In the genomic region with DNA sequence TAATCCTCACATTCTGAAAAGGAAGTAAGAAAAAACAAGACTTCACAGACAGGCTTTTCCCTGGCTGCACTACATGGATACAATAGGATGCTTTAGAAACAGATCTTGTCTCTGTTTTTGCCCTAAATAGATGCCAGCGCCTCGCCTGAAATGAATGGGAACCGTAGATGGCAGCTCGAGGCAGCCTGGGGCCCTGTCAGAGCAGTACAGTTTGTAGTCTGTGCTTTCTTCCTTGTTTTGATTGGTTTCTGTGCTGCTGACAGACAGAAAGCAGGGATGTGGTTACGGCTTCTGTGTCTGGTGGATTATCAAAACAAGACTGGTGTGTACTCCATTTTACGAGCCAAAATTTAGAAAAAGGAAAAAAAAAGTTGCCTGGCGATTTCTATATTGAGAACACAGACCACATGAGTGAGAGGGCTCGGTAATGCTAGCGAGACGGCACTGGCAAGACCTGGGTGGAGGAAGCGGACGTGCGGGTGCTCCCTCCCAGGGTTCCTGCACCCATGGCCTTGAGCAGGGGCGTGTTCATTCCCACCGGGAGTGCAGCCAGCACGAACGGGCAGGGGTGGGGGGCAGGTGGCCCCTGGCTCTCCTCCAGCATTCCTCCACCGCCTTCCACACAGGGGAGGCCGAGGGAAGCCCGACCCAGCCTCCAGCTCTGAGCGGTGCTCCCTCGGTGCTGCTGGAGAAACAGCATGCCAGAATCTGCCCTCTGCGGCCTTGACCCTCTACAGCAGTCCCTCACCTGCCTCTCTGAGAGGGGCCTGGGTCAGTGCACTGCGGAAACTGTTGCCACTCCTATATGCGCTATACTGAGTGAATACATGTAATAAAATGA, we compare ENCODE assay signal across 8 cellular contexts.
DNase-seq lines count a peak whose midpoint lies in the region; ATAC-seq and TF ChIP-seq lines count a peak whose summit lies in the region.

No MANE protein-coding gene starts in this region.

- H3K27ac ChIP-seq in muscle layer of duodenum (ENCODE audit: low read length) (peak overlapping the region; percentile 88), tibial artery (peak overlapping the region; percentile 84 to 87)

- intact Hi-C loops in tibial artery (cut with DNase I; ENCODE audit: low total_unique reads), result no loop called here

- TF ChIP-seq CTCF in LNCaP clone FGC (IDR thresholded peaks at IDR 0.05; ENCODE audit: control insufficient read depth, extremely low read depth, insufficient read depth) (no peak), epithelial cell of esophagus (IDR thresholded peaks at IDR 0.05; ENCODE audit: insufficient read depth, low read depth, low read length, missing control alignments) (no peak), tibial artery (IDR thresholded peaks at IDR 0.05) (no peak)

- H3K27me3 ChIP-seq in muscle layer of duodenum (ENCODE audit: low read depth, low read length), result no peaks in the 10 kb centered on the region
- no peaks in the 10 kb centered on the region for H3K27me3 ChIP-seq in tibial artery

- H3K36me3 ChIP-seq in muscle layer of duodenum (ENCODE audit: control insufficient read depth in 1 of 2, insufficient read depth in 2 of 2, low read length in 2 of 2) (no peaks in the 10 kb centered on the region), tibial artery (no peaks in the 10 kb centered on the region)

- H3K4me3 ChIP-seq in LNCaP clone FGC (ENCODE audit: low read depth, low read length), result 0 out of 2 replicates have a peak overlapping the region, but pooled peaks have one; percentile 7
- peak overlapping the region; percentile 6 for H3K4me3 ChIP-seq in epithelial cell of esophagus (ENCODE audit: low read length)
- peak overlapping the region; percentile 52 to 70 for H3K4me3 ChIP-seq in muscle layer of duodenum (ENCODE audit: low read depth in 1 of 2, low read length in 2 of 2)
- peak overlapping the region; percentile 45 to 58 for H3K4me3 ChIP-seq in tibial artery

- DNase-seq in ELR (ENCODE audit: low read depth) (peak; percentile 4), LNCaP clone FGC (ENCODE audit: low read depth) (peak; percentile 10), epithelial cell of esophagus (ENCODE audit: low read depth) (peak; percentile 49), tibial artery (peak; percentile 52 to 83), NCI-H446 treated with DMSO at 0.1 percent for 48 hours (lab: John Stamatoyannopoulos, UW) (no peak)
- DNase-seq in activated CD8-positive, alpha-beta memory T cell treated with anti-CD3 and anti-CD28 coated beads, Interleukin-2, amount 50 U/mL, for 1 hour (ENCODE audit: extremely low read depth), result peak; percentile 55

- ATAC-seq in GM21737 (IDR thresholded peaks at IDR 0.05; ENCODE audit: unreplicated experiment), result peak; percentile 38

- H3K4me1 ChIP-seq in muscle layer of duodenum (ENCODE audit: control insufficient read depth in 1 of 2, insufficient read depth in 2 of 2, low read length in 2 of 2), result peaks cover 19 to 36% of the 10 kb centered on the region in 2 donors
- H3K4me1 ChIP-seq in tibial artery, result peaks cover 0 to 27% (median 15%) of the 10 kb centered on the region in 4 donors

- no peaks in the 10 kb centered on the region for H3K9me3 ChIP-seq in muscle layer of duodenum (ENCODE audit: control insufficient read depth in 1 of 2, low read length in 2 of 2)
- no peaks in the 10 kb centered on the region for H3K9me3 ChIP-seq in tibial artery

Comparison
In these comparisons a context has a peak if more than half of its experiments do, and no peak if none do; other contexts are left out.
1. H3K4me3 ChIP-seq: peak in every context shown above with its lines; median percentile 61 in muscle layer of duodenum; 52 in tibial artery; 7 in LNCaP clone FGC; 6 in epithelial cell of esophagus.